Comparison of ENCODE assay signal across 1 cellular context in genomic region chr2:98818164-98818563, GRCh38.
TF ChIP-seq lines count a peak whose summit lies in the region.

No MANE protein-coding gene starts in this region.

TF ChIP-seq in SK-N-SH, 30 proteins besides CTCF, POLR2A, EP300 and RAD21 (continued from another document):
- TF ChIP-seq EZH2phosphoT487 (IDR thresholded peaks at IDR 0.05; ENCODE audit: borderline replicate concordance, low read depth) = no peak
- no peak for TF ChIP-seq SIN3A (IDR thresholded peaks at IDR 0.05; ENCODE audit: borderline replicate concordance, low read depth, low read length)
- TF ChIP-seq, protein P1, sequence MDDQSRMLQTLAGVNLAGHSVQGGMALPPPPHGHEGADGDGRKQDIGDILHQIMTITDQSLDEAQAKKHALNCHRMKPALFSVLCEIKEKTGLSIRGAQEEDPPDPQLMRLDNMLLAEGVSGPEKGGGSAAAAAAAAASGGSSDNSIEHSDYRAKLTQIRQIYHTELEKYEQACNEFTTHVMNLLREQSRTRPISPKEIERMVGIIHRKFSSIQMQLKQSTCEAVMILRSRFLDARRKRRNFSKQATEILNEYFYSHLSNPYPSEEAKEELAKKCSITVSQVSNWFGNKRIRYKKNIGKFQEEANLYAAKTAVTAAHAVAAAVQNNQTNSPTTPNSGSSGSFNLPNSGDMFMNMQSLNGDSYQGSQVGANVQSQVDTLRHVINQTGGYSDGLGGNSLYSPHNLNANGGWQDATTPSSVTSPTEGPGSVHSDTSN (IDR thresholded peaks at IDR 0.05) = no peak
- no peak for TF ChIP-seq MEF2A (IDR thresholded peaks at IDR 0.05; ENCODE audit: borderline replicate concordance, low read depth)
- no peak for TF ChIP-seq MXI1 (IDR thresholded peaks at IDR 0.05; ENCODE audit: low read depth, low read length)
- no peak for TF ChIP-seq YY1 (IDR thresholded peaks at IDR 0.05; ENCODE audit: low read depth)
- TF ChIP-seq RXRA (IDR thresholded peaks at IDR 0.05; ENCODE audit: borderline replicate concordance, low read depth) = no peak
- TF ChIP-seq, protein P2, sequence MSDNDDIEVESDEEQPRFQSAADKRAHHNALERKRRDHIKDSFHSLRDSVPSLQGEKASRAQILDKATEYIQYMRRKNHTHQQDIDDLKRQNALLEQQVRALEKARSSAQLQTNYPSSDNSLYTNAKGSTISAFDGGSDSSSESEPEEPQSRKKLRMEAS (IDR thresholded peaks at IDR 0.05; ENCODE audit: low read depth) = no peak
- no peak for TF ChIP-seq TEAD4 (IDR thresholded peaks at IDR 0.05; ENCODE audit: borderline replicate concordance, insufficient read depth)
- no peak for TF ChIP-seq FOSL2 (IDR thresholded peaks at IDR 0.05; ENCODE audit: borderline replicate concordance, low read depth)
- TF ChIP-seq GATA2 (CRISPR knock-in tag; IDR thresholded peaks at IDR 0.05) = no peak
- no peak for TF ChIP-seq NFIC (IDR thresholded peaks at IDR 0.05; ENCODE audit: borderline replicate concordance)
- no peak for TF ChIP-seq TCF12 (IDR thresholded peaks at IDR 0.05)
TF ChIP-seq in SK-N-SH: peak in this region for 0.
